In genomic region chr16:87348616-87349157, GRCh38 we compare ENCODE assay signal across 22 cellular contexts. TPM values are rescaled to one million over a fixed set of nuclear protein-coding genes. Genes with fewer than 3 reads are reported as not detected.
DNase-seq lines count a peak whose midpoint lies in the region; ATAC-seq and TF ChIP-seq lines count a peak whose summit lies in the region.
"Had no signal": no experiment of that assay in that cellular context is flagged by ENCODE, and none has a peak within 500 bp of the region (broad histone marks: within the 10 kb centered on the region; RNA-seq: fewer than 3 reads in every experiment).

No MANE protein-coding gene starts in this region.

- TF ChIP-seq POLR2A in testis (IDR thresholded peaks at IDR 0.05) = no peak

- H2AK5ac ChIP-seq in neuronal stem cell (ENCODE audit: low read depth, low read length) = no peak overlapping the region

- DNase-seq in activated naive CD8-positive, alpha-beta T cell treated with anti-CD3 and anti-CD28 coated beads, Interleukin-2, amount 10 ng/mL, durations not matched to agents 7 days and 5 days = no peak
- DNase-seq in activated naive CD8-positive, alpha-beta T cell treated with anti-CD3 and anti-CD28 coated beads, Interleukin-2, amount 50 U/mL, for 24 hours = no peak
- peak; percentile 59 for DNase-seq in G401 (ENCODE audit: low spot score)
- no peak for DNase-seq in WTC11 (ENCODE audit: low spot score)
- DNase-seq in neuronal stem cell (ENCODE audit: low spot score) = no peak
- no peak for DNase-seq in testis
- no peak for DNase-seq in MV-4-11 (lab: John Stamatoyannopoulos, UW)
- DNase-seq: CD4-positive, CD25-positive, alpha-beta regulatory T cell; COR-L47; DMS 273 treated with DMSO at 0.1 percent for 48 hours; DMS79 treated with DMSO at 0.1 percent for 48 hours; MG63; NCI-H1048; NCI-H1417 treated with DMSO at 0.1 percent for 48 hours; NCI-H187; NCI-H446; NCI-H526; Peyer's patch had no signal

- peaks cover 0 to 18% of the 10 kb centered on the region in 2 donors for H3K4me1 ChIP-seq in neuronal stem cell (ENCODE audit: control insufficient read depth in 2 of 2, insufficient read depth in 1 of 2, low read depth in 1 of 2, low read length in 2 of 2)
- no peaks in the 10 kb centered on the region for H3K4me1 ChIP-seq in testis
- H3K4me1 ChIP-seq: HAP-1 had no signal

- H2BK120ac ChIP-seq in neuronal stem cell (ENCODE audit: low read depth, low read length) = no peak overlapping the region

- H2BK15ac ChIP-seq in neuronal stem cell (ENCODE audit: low read length) = no peak overlapping the region

- H3K9me3 ChIP-seq in neuronal stem cell (replicated peaks in 1 of 2; ENCODE audit: control insufficient read depth in 2 of 2, insufficient read depth in 1 of 2, low read depth in 1 of 2, low read length in 2 of 2) = peaks cover 0 to 2% of the 10 kb centered on the region in 2 donors
- H3K9me3 ChIP-seq in testis = no peaks in the 10 kb centered on the region
- H3K9me3 ChIP-seq: HAP-1, MG63, Peyer's patch had no signal

- H3K18ac ChIP-seq in neuronal stem cell (ENCODE audit: low read length) = no peak overlapping the region

- H3K27me3 ChIP-seq in neuronal stem cell (ENCODE audit: control insufficient read depth in 3 of 3, insufficient read depth in 3 of 3, low read depth in 1 of 3, low read length in 3 of 3) = no peaks in the 10 kb centered on the region
- H3K27me3 ChIP-seq in testis = no peaks in the 10 kb centered on the region
- H3K27me3 ChIP-seq: MG63, Peyer's patch had no signal

- no peaks in the 10 kb centered on the region for H3K27me3 Mint-ChIP-seq in activated naive CD8-positive, alpha-beta T cell treated with anti-CD3 and anti-CD28 coated beads, Interleukin-2, amount 10 ng/mL, durations not matched to agents 7 days and 5 days
- H3K27me3 Mint-ChIP-seq in activated naive CD8-positive, alpha-beta T cell treated with anti-CD3 and anti-CD28 coated beads, Interleukin-2, amount 50 U/mL, for 24 hours = no peaks in the 10 kb centered on the region
- no peaks in the 10 kb centered on the region for H3K27me3 Mint-ChIP-seq in WTC11 (ENCODE audit: low read depth)
- H3K27me3 Mint-ChIP-seq: CD4-positive, CD25-positive, alpha-beta regulatory T cell had no signal

- POLR2A ChIA-PET in activated naive CD8-positive, alpha-beta T cell treated with anti-CD3 and anti-CD28 coated beads, Interleukin-2, amount 10 ng/mL, durations not matched to agents 7 days and 5 days (lab: Charles Lee) = interaction anchor here (0.7 kb wide), 1 partner anchor 1758 kb away, joined by 3 read pairs; no protein-coding TSS in a partner anchor
- POLR2A ChIA-PET in WTC11 (lab: Charles Lee) = no interaction called here

- no peak overlapping the region for H2BK12ac ChIP-seq in neuronal stem cell (ENCODE audit: low read length)

- peaks cover 7% of the 10 kb centered on the region for H3K79me1 ChIP-seq in neuronal stem cell (ENCODE audit: low read depth, low read length)

- no peak overlapping the region for H2AFZ ChIP-seq in neuronal stem cell (ENCODE audit: low read length)
- H2AFZ ChIP-seq: GM23338 had no signal

- in situ Hi-C loops in G401 (cut with HindIII; ENCODE audit: low sequenced_read_pairs) = no loop called here

- peaks cover 4% of the 10 kb centered on the region for H3K36me3 Mint-ChIP-seq in activated naive CD8-positive, alpha-beta T cell treated with anti-CD3 and anti-CD28 coated beads, Interleukin-2, amount 10 ng/mL, durations not matched to agents 7 days and 5 days
- H3K36me3 Mint-ChIP-seq in activated naive CD8-positive, alpha-beta T cell treated with anti-CD3 and anti-CD28 coated beads, Interleukin-2, amount 50 U/mL, for 24 hours (ENCODE audit: low read depth) = peaks cover 15% of the 10 kb centered on the region
- peaks cover 5% of the 10 kb centered on the region for H3K36me3 Mint-ChIP-seq in WTC11

- H3K4me3 Mint-ChIP-seq in activated naive CD8-positive, alpha-beta T cell treated with anti-CD3 and anti-CD28 coated beads, Interleukin-2, amount 10 ng/mL, durations not matched to agents 7 days and 5 days = no peak overlapping the region
- H3K4me3 Mint-ChIP-seq in activated naive CD8-positive, alpha-beta T cell treated with anti-CD3 and anti-CD28 coated beads, Interleukin-2, amount 50 U/mL, for 24 hours = no peak overlapping the region
- no peak overlapping the region for H3K4me3 Mint-ChIP-seq in WTC11
- H3K4me3 Mint-ChIP-seq: CD4-positive, CD25-positive, alpha-beta regulatory T cell; GM23338 had no signal

- peaks cover 4 to 12% of the 10 kb centered on the region in 2 donors for H3K36me3 ChIP-seq in neuronal stem cell (replicated peaks in 1 of 2; ENCODE audit: control insufficient read depth in 2 of 2, insufficient read depth in 2 of 2, low read length in 2 of 2)
- H3K36me3 ChIP-seq in testis (ENCODE audit: low read depth, missing control alignments) = no peaks in the 10 kb centered on the region
- H3K36me3 ChIP-seq: MG63 had no signal

- H3K14ac ChIP-seq in neuronal stem cell (ENCODE audit: low read length) = no peak overlapping the region

- WGBS in neuronal stem cell (ENCODE audit: extremely low coverage in 2 of 2, insufficient read length in 2 of 2, insufficient replicate concordance in 1 of 2), 2 donors = no CpG with 5 or more reads among the region's 13 CpGs
- 94% methylated on average over 10 to 13 of the region's 13 CpGs for WGBS in testis, 2 donors

- CTCF ChIA-PET in WTC11 (lab: Charles Lee) = interaction anchor here (0.6 to 2.0 kb wide), 4 partner anchors 35 to 287 kb away, joined by 3 to 8 read pairs (median 3); partner anchors contain the start of gene FBXO31

- H3K27ac ChIP-seq in neuronal stem cell (replicated peaks; ENCODE audit: low read length) = no peak overlapping the region
- H3K27ac ChIP-seq in testis = no peak overlapping the region
- H3K27ac ChIP-seq: Peyer's patch had no signal

- no peak overlapping the region for H2BK5ac ChIP-seq in neuronal stem cell (ENCODE audit: low read length)

- H4K8ac ChIP-seq in neuronal stem cell (ENCODE audit: low read depth, low read length) = no peak overlapping the region

- H3K4ac ChIP-seq in neuronal stem cell (ENCODE audit: low read length) = no peak overlapping the region

- H3K23ac ChIP-seq in neuronal stem cell (ENCODE audit: low read depth, low read length, poor library complexity) = no peak overlapping the region

- H3K4me2 ChIP-seq in neuronal stem cell (ENCODE audit: insufficient read depth, low read length, poor library complexity, severe bottlenecking) = no peak overlapping the region
- H3K4me2 ChIP-seq: GM23338 had no signal

- no peaks in the 10 kb centered on the region for H3K9me3 Mint-ChIP-seq in activated naive CD8-positive, alpha-beta T cell treated with anti-CD3 and anti-CD28 coated beads, Interleukin-2, amount 10 ng/mL, durations not matched to agents 7 days and 5 days
- H3K9me3 Mint-ChIP-seq in activated naive CD8-positive, alpha-beta T cell treated with anti-CD3 and anti-CD28 coated beads, Interleukin-2, amount 50 U/mL, for 24 hours = no peaks in the 10 kb centered on the region
- no peaks in the 10 kb centered on the region for H3K9me3 Mint-ChIP-seq in WTC11
- H3K9me3 Mint-ChIP-seq: CD4-positive, CD25-positive, alpha-beta regulatory T cell; GM23338 had no signal

- no peak overlapping the region for H4K91ac ChIP-seq in neuronal stem cell (ENCODE audit: low read depth, low read length, poor library complexity)

- peak overlapping the region; percentile 33 for H3K27ac Mint-ChIP-seq in activated naive CD8-positive, alpha-beta T cell treated with anti-CD3 and anti-CD28 coated beads, Interleukin-2, amount 10 ng/mL, durations not matched to agents 7 days and 5 days
- no peak overlapping the region for H3K27ac Mint-ChIP-seq in activated naive CD8-positive, alpha-beta T cell treated with anti-CD3 and anti-CD28 coated beads, Interleukin-2, amount 50 U/mL, for 24 hours
- H3K27ac Mint-ChIP-seq in WTC11 = 0 out of 2 replicates have a peak overlapping the region, but pooled peaks have one; percentile 47
- H3K27ac Mint-ChIP-seq: GM23338 had no signal

- intact Hi-C loops in testis (cut with DNase I; ENCODE audit: low total_unique reads) = no loop called here

- H3K9ac ChIP-seq in neuronal stem cell (ENCODE audit: low read depth, low read length, poor library complexity) = peak overlapping the region; percentile 50

- no peak for ATAC-seq in activated naive CD8-positive, alpha-beta T cell treated with anti-CD3 and anti-CD28 coated beads, Interleukin-2, amount 10 ng/mL, durations not matched to agents 7 days and 5 days (ENCODE audit: low read depth)
- ATAC-seq in activated naive CD8-positive, alpha-beta T cell treated with anti-CD3 and anti-CD28 coated beads, Interleukin-2, amount 50 U/mL, for 24 hours = no peak
- ATAC-seq in WTC11 = no peak
- ATAC-seq: GM12878, K562 had no signal

- H3K4me3 ChIP-seq in neuronal stem cell (ENCODE audit: low read length in 2 of 2) = no peak overlapping the region
- no peak overlapping the region for H3K4me3 ChIP-seq in testis
- H3K4me3 ChIP-seq: GM12878, GM23338, HAP-1, K562, MG63, Peyer's patch had no signal

- peaks cover 5% of the 10 kb centered on the region for H3K4me1 Mint-ChIP-seq in activated naive CD8-positive, alpha-beta T cell treated with anti-CD3 and anti-CD28 coated beads, Interleukin-2, amount 10 ng/mL, durations not matched to agents 7 days and 5 days
- peaks cover 18% of the 10 kb centered on the region for H3K4me1 Mint-ChIP-seq in activated naive CD8-positive, alpha-beta T cell treated with anti-CD3 and anti-CD28 coated beads, Interleukin-2, amount 50 U/mL, for 24 hours
- peaks cover 13% of the 10 kb centered on the region for H3K4me1 Mint-ChIP-seq in WTC11

- TF ChIP-seq CTCF in WTC11 (IDR thresholded peaks at IDR 0.05) (no peak), testis (IDR thresholded peaks at IDR 0.05) (no peak)

RNA-seq across cellular contexts. Expression of gene C16orf95, which starts 31.5 kb away (rescaled TPM):
- total RNA-seq in activated naive CD8-positive, alpha-beta T cell treated with anti-CD3 and anti-CD28 coated beads, Interleukin-2, amount 10 ng/mL, durations not matched to agents 7 days and 5 days = 1 to 10 TPM; 4.9 to 8.0 TPM
- total RNA-seq in G401 (2014; rRNA removed; shearing (Covaris generic)) = 7.0 and 14.2 TPM in 2 replicates
- total RNA-seq in WTC11 (2021) (5.7 to 7.5 TPM (median 7.1 TPM) in 3 replicates), testis (10 to 100 TPM; 53.1 to 71.9 TPM)
- 4.5 TPM for polyA plus RNA-seq in neuronal stem cell (2013, experiment 1 of 2)
- 4.9 TPM for polyA plus RNA-seq in neuronal stem cell (2013, experiment 2 of 2)
- polyA plus RNA-seq in testis (ENCODE audit: insufficient read depth, low read depth, low replicate concordance) = 203 TPM

RNA-seq across cellular contexts. Expression of gene FBXO31, which starts 34.9 kb away (rescaled TPM):
- 10 to 100 TPM; 36.6 TPM for total RNA-seq in activated naive CD8-positive, alpha-beta T cell treated with anti-CD3 and anti-CD28 coated beads, Interleukin-2, amount 10 ng/mL, durations not matched to agents 7 days and 5 days
- total RNA-seq in G401 (2014; rRNA removed; shearing (Covaris generic)) = 11.9 and 15.4 TPM in 2 replicates
- total RNA-seq in WTC11 (2021) (20.8 to 24.2 TPM (median 22.6 TPM) in 3 replicates), testis (100 to 1,000 TPM; 115 to 215 TPM)
- 9.0 TPM for polyA plus RNA-seq in neuronal stem cell (2013, experiment 1 of 2)
- 8.4 TPM for polyA plus RNA-seq in neuronal stem cell (2013, experiment 2 of 2)
- polyA plus RNA-seq in testis (ENCODE audit: insufficient read depth, low read depth, low replicate concordance) = 73.9 TPM

RNA-seq across cellular contexts. Expression of gene MAP1LC3B, which starts 43.4 kb away (rescaled TPM):
- total RNA-seq in activated naive CD8-positive, alpha-beta T cell treated with anti-CD3 and anti-CD28 coated beads, Interleukin-2, amount 10 ng/mL, durations not matched to agents 7 days and 5 days = 10 to 100 TPM; 55.6 to 57.4 TPM
- 26.7 and 40.8 TPM in 2 replicates for total RNA-seq in G401 (2014; rRNA removed; shearing (Covaris generic))
- total RNA-seq in WTC11 (2021) = 40.1 to 46.9 TPM (median 43.2 TPM) in 3 replicates
- polyA plus RNA-seq in neuronal stem cell (2013, experiment 1 of 2) = 41.5 TPM
- polyA plus RNA-seq in neuronal stem cell (2013, experiment 2 of 2) = 41.0 TPM
- 10 to 100 TPM; 69.1 to 73.1 TPM for total RNA-seq in testis
- 114 TPM for polyA plus RNA-seq in testis (ENCODE audit: insufficient read depth, low read depth, low replicate concordance)
